Comparison of ENCODE assay signal across 9 cellular contexts in the genomic region with DNA sequence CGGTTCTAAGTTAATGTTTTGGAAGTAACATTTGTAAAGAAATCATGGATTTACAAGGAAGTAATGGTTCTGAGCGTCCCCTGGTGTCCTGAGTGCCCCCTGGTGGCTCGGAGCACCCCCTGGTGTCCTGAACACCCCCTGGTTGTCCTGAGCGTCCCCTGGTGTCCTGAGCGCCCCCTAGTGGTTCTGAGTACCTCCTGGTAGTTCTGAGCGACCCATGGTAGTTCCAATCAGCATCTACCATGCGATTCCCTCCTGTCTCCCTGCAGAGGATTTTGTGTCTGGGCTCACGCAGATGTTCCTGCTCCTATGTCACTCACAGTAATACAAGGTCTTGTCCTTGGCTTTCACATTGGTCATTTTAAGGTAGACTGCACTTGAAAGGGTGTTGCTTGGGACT.
DNase-seq lines count a peak whose midpoint lies in the region; ATAC-seq, FAIRE-seq and TF ChIP-seq lines count a peak whose summit lies in the region.
"Had no signal": no experiment of that assay in that cellular context is flagged by ENCODE, and none has a peak within 500 bp of the region (broad histone marks: within the 10 kb centered on the region; RNA-seq: fewer than 3 reads in every experiment).

No MANE protein-coding gene starts in this region.

- no peak for FAIRE-seq in kidney (lab: Jason Lieb, UNC)

- H3K27me3 ChIP-seq in heart left ventricle (peaks cover 0 to 6% (median 0%) of the 10 kb centered on the region in 9 donors), right atrium auricular region (no peaks in the 10 kb centered on the region)

- H3K9me3 ChIP-seq in heart left ventricle, result peaks cover 0 to 8% (median 2%) of the 10 kb centered on the region in 12 donors
- H3K9me3 ChIP-seq in right atrium auricular region, result no peaks in the 10 kb centered on the region
- H3K9me3 ChIP-seq in kidney (ENCODE audit: control insufficient read depth in 1 of 2, low read length in 2 of 2), result no peaks in the 10 kb centered on the region

- ATAC-seq in heart left ventricle, result peak in 1 of 4 donors; percentile 41
- no peak for ATAC-seq in HG02610 (IDR thresholded peaks at IDR 0.05; ENCODE audit: unreplicated experiment)
- ATAC-seq in GM18861 (IDR thresholded peaks at IDR 0.05; ENCODE audit: unreplicated experiment), result no peak

- H3K4me1 ChIP-seq in heart left ventricle (no peaks in the 10 kb centered on the region), right atrium auricular region (no peaks in the 10 kb centered on the region), kidney (ENCODE audit: control insufficient read depth in 1 of 2, insufficient read depth in 1 of 2, low read depth in 1 of 2, low read length in 2 of 2) (peaks cover 0 to 4% of the 10 kb centered on the region in 2 donors)
- H3K4me1 ChIP-seq: parathyroid adenoma had no signal

- H3K27me3 Mint-ChIP-seq in type B pancreatic cell, result no peaks in the 10 kb centered on the region

- no peak for TF ChIP-seq POLR2A in heart left ventricle (IDR thresholded peaks at IDR 0.05)

- intact Hi-C loops in heart left ventricle (cut with DNase I), result no loop called here
- intact Hi-C loops in kidney (cut with DNase I), result no loop called here

- H3K36me3 ChIP-seq in heart left ventricle, result no peaks in the 10 kb centered on the region
- no peaks in the 10 kb centered on the region for H3K36me3 ChIP-seq in right atrium auricular region
- H3K36me3 ChIP-seq in kidney (ENCODE audit: control insufficient read depth in 1 of 2, insufficient read depth in 2 of 2, low read length in 2 of 2), result no peaks in the 10 kb centered on the region

- no peak overlapping the region for H3K27ac Mint-ChIP-seq in type B pancreatic cell

- H3K9me3 Mint-ChIP-seq in type B pancreatic cell, result peaks cover 5% of the 10 kb centered on the region

- no peak overlapping the region for H3K27ac ChIP-seq in heart left ventricle
- H3K27ac ChIP-seq in right atrium auricular region, result no peak overlapping the region
- H3K27ac ChIP-seq in kidney (ENCODE audit: low read depth in 2 of 2, low read length in 2 of 2), result no peak overlapping the region
- H3K27ac ChIP-seq: parathyroid adenoma had no signal

- H3K4me1 Mint-ChIP-seq in type B pancreatic cell (ENCODE audit: unreplicated experiment), result no peaks in the 10 kb centered on the region

- H3K9ac ChIP-seq in kidney (ENCODE audit: low read length in 2 of 2), result no peak overlapping the region
- H3K9ac ChIP-seq: parathyroid adenoma had no signal

- DNase-seq in heart left ventricle, result no peak
- no peak for DNase-seq in right atrium auricular region (ENCODE audit: low spot score)
- peak; percentile 20 for DNase-seq in M059J (ENCODE audit: low read depth)
- DNase-seq in activated CD4-positive, alpha-beta T cell treated with anti-CD3 and anti-CD28 coated beads for 4 hours, result peak; percentile 43 to 44
- no peak for DNase-seq in kidney
- DNase-seq in type B pancreatic cell (ENCODE audit: extremely low spot score, unreplicated experiment), result no peak

- no peaks in the 10 kb centered on the region for H3K36me3 Mint-ChIP-seq in type B pancreatic cell

- TF ChIP-seq CTCF in heart left ventricle (IDR thresholded peaks at IDR 0.05), result peak in 7 of 12 donors; percentile 11 to 41 (median 26)
- peak in 1 of 2 donors; percentile 39 for TF ChIP-seq CTCF in right atrium auricular region (IDR thresholded peaks at IDR 0.05)
- TF ChIP-seq CTCF in kidney (IDR thresholded peaks at IDR 0.05; ENCODE audit: borderline replicate concordance, extremely low read depth, insufficient read depth), result peak; percentile 35
- TF ChIP-seq CTCF in type B pancreatic cell (conservative IDR thresholded peaks at IDR 0.05), result no peak

- WGBS in heart left ventricle, 4 donors, result 52 to 65% (median 56%) methylated on average over 8 of the region's 8 CpGs

- no peak overlapping the region for H3K4me3 Mint-ChIP-seq in type B pancreatic cell

- H3K4me3 ChIP-seq in heart left ventricle (no peak overlapping the region), right atrium auricular region (no peak overlapping the region), kidney (ENCODE audit: low read length in 2 of 2) (no peak overlapping the region)

Comparison
In these comparisons a context has a peak if more than half of its experiments do, and no peak if none do; other contexts are left out.
1. DNase-seq: peak in M059J (single experiment) and activated CD4-positive, alpha-beta T cell treated with anti-CD3 and anti-CD28 coated beads for 4 hours (2 of 2); none in heart left ventricle (0 of 5), right atrium auricular region (single experiment), kidney (single experiment) and type B pancreatic cell (single experiment).